8 cellular contexts compared by ENCODE assay signal in genomic region chr7:151341357-151342101, GRCh38. TPM values are rescaled to one million over a fixed set of nuclear protein-coding genes. Genes with fewer than 3 reads are reported as not detected.
DNase-seq lines count a peak whose midpoint lies in the region; ATAC-seq and TF ChIP-seq lines count a peak whose summit lies in the region.

NUB1 (plus strand) TSS chr7:151341812; CDS start chr7:151345350, 3,538 bp downstream.

- TF ChIP-seq CTCF in AG09309 (IDR thresholded peaks at IDR 0.05; ENCODE audit: control insufficient read depth, insufficient read depth, low read depth, low read length, missing control alignments): no peak

- DNase-seq in AG09309 (ENCODE audit: low read depth): peak; percentile 11
- DNase-seq in NCI-H69 (lab: John Stamatoyannopoulos, UW): peak; percentile 94
- peak; percentile 86 for DNase-seq in activated CD4-positive, alpha-beta T cell treated with anti-CD3 and anti-CD28 coated beads, Interleukin-2, amount 50 U/mL, for 4 hours
- peak; percentile 86 for DNase-seq in dedifferentiated amniotic fluid mesenchymal stem cell (ENCODE audit: extremely low spot score)
- peak; percentile 96 for DNase-seq in left lobe of liver (ENCODE audit: low spot score)
- peak; percentile 93 to 94 for DNase-seq in stimulated activated CD4-positive, alpha-beta T cell treated with anti-CD3 and anti-CD28 coated beads, Interleukin-2, amount 100 ng/mL, for 24 hours

- H3K4me3 ChIP-seq in AG09309 (ENCODE audit: control insufficient read depth, low read depth, low read length): peak within 1 kb of the TSS; percentile 70

- peak; percentile 62 for ATAC-seq in GM19023 (IDR thresholded peaks at IDR 0.05; ENCODE audit: unreplicated experiment)
- ATAC-seq in HG03432 (IDR thresholded peaks at IDR 0.05; ENCODE audit: unreplicated experiment): peak; percentile 59
- peak; percentile 99 for ATAC-seq in left lobe of liver

RNA-seq across cellular contexts. Expression of gene NUB1, which starts in this region (rescaled TPM):
- 19.0 TPM for total RNA-seq in left lobe of liver

Comparison
In these comparisons a context has a peak if more than half of its experiments do, and no peak if none do; other contexts are left out.
1. Peak in every context shown above with its lines: DNase-seq, ATAC-seq and H3K4me3 ChIP-seq.
2. DNase-seq: peak in every context shown above with its lines; median percentile 96 in left lobe of liver; 94 in NCI-H69; 94 in stimulated activated CD4-positive, alpha-beta T cell treated with anti-CD3 and anti-CD28 coated beads, Interleukin-2, amount 100 ng/mL, for 24 hours; 86 in activated CD4-positive, alpha-beta T cell treated with anti-CD3 and anti-CD28 coated beads, Interleukin-2, amount 50 U/mL, for 4 hours; 86 in dedifferentiated amniotic fluid mesenchymal stem cell; 11 in AG09309.